8 cellular contexts compared by ENCODE assay signal in the genomic region with DNA sequence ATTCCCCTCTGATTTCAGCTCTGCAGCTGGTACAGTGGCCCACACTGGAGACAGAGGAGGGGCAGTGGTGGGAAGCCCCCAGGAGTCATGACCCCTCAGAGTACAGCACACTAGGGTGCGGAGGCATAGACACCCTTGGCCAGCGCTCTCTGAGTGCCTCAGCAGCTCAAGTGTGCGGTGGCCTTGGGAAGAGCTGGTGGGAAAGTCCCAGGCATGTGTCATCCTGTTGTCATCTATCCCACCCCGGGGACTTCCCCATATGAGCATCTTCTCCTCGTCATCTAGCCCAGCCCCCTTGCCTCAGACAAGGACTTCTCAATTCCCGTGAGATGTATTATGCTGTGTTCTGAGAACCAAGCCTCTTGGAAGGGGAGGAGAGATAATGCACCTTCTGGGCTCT. TPM values are rescaled to one million over a fixed set of nuclear protein-coding genes. Genes with fewer than 3 reads are reported as not detected.
DNase-seq lines count a peak whose midpoint lies in the region; ATAC-seq, FAIRE-seq and TF ChIP-seq lines count a peak whose summit lies in the region.

No MANE protein-coding gene starts in this region.

- intact Hi-C loops in activated T-helper 2 cell treated with anti-CD3 and anti-CD28 coated beads, Interferon-gamma antibody, Interleukin-2, Interleukin-4, amounts not matched to agents 10 μg/mL and 5 μg/mL and 100 μg/mL, durations not matched to agents 14 hours and 24 hours and 36 hours (cut with micrococcal nuclease): loop anchor here (1.0 to 10.0 kb wide), 7 partner anchors 8 to 873 kb away; a partner anchor contains a TSS

- H3K4me1 Mint-ChIP-seq in activated T-helper 2 cell treated with anti-CD3 and anti-CD28 coated beads, Interferon-gamma antibody, Interleukin-2, Interleukin-4, amounts not matched to agents 10 μg/mL and 5 μg/mL and 100 μg/mL, durations not matched to agents 14 hours and 24 hours and 36 hours (ENCODE audit: low read depth): peaks cover 37% of the 10 kb centered on the region
- H3K4me1 Mint-ChIP-seq in stimulated activated naive CD8-positive, alpha-beta T cell treated with anti-CD3 and anti-CD28 coated beads, Interleukin-15, amount 100 ng/mL, for 72 hours: peaks cover 51% of the 10 kb centered on the region

- TF ChIP-seq CTCF in GM06990 (IDR thresholded peaks at IDR 0.05; ENCODE audit: insufficient read depth, low read length, poor library complexity, severe bottlenecking) (no peak), lung (IDR thresholded peaks at IDR 0.05; ENCODE audit: control extremely low read depth, extremely low read depth) (no peak)

- ATAC-seq in lung (ENCODE audit: insufficient read depth, low FRiP score): peak; percentile 21
- ATAC-seq in stimulated activated naive CD8-positive, alpha-beta T cell treated with anti-CD3 and anti-CD28 coated beads, Interleukin-15, amount 100 ng/mL, for 72 hours: peak; percentile 98

- H3K9me3 Mint-ChIP-seq in activated T-helper 2 cell treated with anti-CD3 and anti-CD28 coated beads, Interferon-gamma antibody, Interleukin-2, Interleukin-4, amounts not matched to agents 10 μg/mL and 5 μg/mL and 100 μg/mL, durations not matched to agents 14 hours and 24 hours and 36 hours: no peaks in the 10 kb centered on the region
- no peaks in the 10 kb centered on the region for H3K9me3 Mint-ChIP-seq in stimulated activated naive CD8-positive, alpha-beta T cell treated with anti-CD3 and anti-CD28 coated beads, Interleukin-15, amount 100 ng/mL, for 72 hours

- H3K4me3 Mint-ChIP-seq in activated T-helper 2 cell treated with anti-CD3 and anti-CD28 coated beads, Interferon-gamma antibody, Interleukin-2, Interleukin-4, amounts not matched to agents 10 μg/mL and 5 μg/mL and 100 μg/mL, durations not matched to agents 14 hours and 24 hours and 36 hours (ENCODE audit: low read depth): peak overlapping the region; percentile 11
- peak overlapping the region; percentile 34 to 50 for H3K4me3 Mint-ChIP-seq in stimulated activated naive CD8-positive, alpha-beta T cell treated with anti-CD3 and anti-CD28 coated beads, Interleukin-15, amount 100 ng/mL, for 72 hours

- peaks cover 2% of the 10 kb centered on the region for H3K36me3 Mint-ChIP-seq in activated T-helper 2 cell treated with anti-CD3 and anti-CD28 coated beads, Interferon-gamma antibody, Interleukin-2, Interleukin-4, amounts not matched to agents 10 μg/mL and 5 μg/mL and 100 μg/mL, durations not matched to agents 14 hours and 24 hours and 36 hours (ENCODE audit: low read depth)

- H3K27me3 Mint-ChIP-seq in activated T-helper 2 cell treated with anti-CD3 and anti-CD28 coated beads, Interferon-gamma antibody, Interleukin-2, Interleukin-4, amounts not matched to agents 10 μg/mL and 5 μg/mL and 100 μg/mL, durations not matched to agents 14 hours and 24 hours and 36 hours (ENCODE audit: low read depth): no peaks in the 10 kb centered on the region
- no peaks in the 10 kb centered on the region for H3K27me3 Mint-ChIP-seq in stimulated activated naive CD8-positive, alpha-beta T cell treated with anti-CD3 and anti-CD28 coated beads, Interleukin-15, amount 100 ng/mL, for 72 hours

- no peaks in the 10 kb centered on the region for H3K4me1 ChIP-seq in lung (ENCODE audit: control insufficient read depth in 2 of 2, insufficient read depth in 2 of 2, low read length in 2 of 2)

- H3K27me3 ChIP-seq in GM06990 (replicated peaks; ENCODE audit: control insufficient read depth, insufficient read depth, low read length) (no peaks in the 10 kb centered on the region), lung (ENCODE audit: control insufficient read depth, insufficient read depth) (no peaks in the 10 kb centered on the region)

- H3K4me3 ChIP-seq in GM06990 (replicated peaks; ENCODE audit: low read depth, low read length) (no peak overlapping the region), lung (no peak overlapping the region)

- peak overlapping the region; percentile 90 for H3K27ac Mint-ChIP-seq in activated T-helper 2 cell treated with anti-CD3 and anti-CD28 coated beads, Interferon-gamma antibody, Interleukin-2, Interleukin-4, amounts not matched to agents 10 μg/mL and 5 μg/mL and 100 μg/mL, durations not matched to agents 14 hours and 24 hours and 36 hours
- H3K27ac Mint-ChIP-seq in stimulated activated naive CD8-positive, alpha-beta T cell treated with anti-CD3 and anti-CD28 coated beads, Interleukin-15, amount 100 ng/mL, for 72 hours: peak overlapping the region; percentile 66 to 80

- H3K36me3 ChIP-seq in GM06990 (ENCODE audit: control insufficient read depth, insufficient read depth, low read length): no peaks in the 10 kb centered on the region
- no peaks in the 10 kb centered on the region for H3K36me3 ChIP-seq in lung (ENCODE audit: control insufficient read depth in 2 of 2, insufficient read depth in 2 of 2, low read length in 2 of 2)

- H3K9me3 ChIP-seq in lung (ENCODE audit: control insufficient read depth in 2 of 2, insufficient read depth in 1 of 2, low read length in 1 of 2): no peaks in the 10 kb centered on the region

- 37 to 50% methylated on average over 6 of the region's 6 CpGs for whole genome bisulfite sequencing in lung, 2 donors

- H3K27ac ChIP-seq in lung (ENCODE audit: low read depth in 1 of 2, low read length in 1 of 2): no peak overlapping the region

- TF ChIP-seq POLR2A in H54 (IDR thresholded peaks at IDR 0.05; ENCODE audit: low read depth, low read length): peak; percentile 31; the same call in 1 of the 2 replicates

- peak; percentile 76 for DNase-seq in GM06990 (ENCODE audit: extremely low read depth, insufficient read length)
- peak; percentile 45 for DNase-seq in H54 (ENCODE audit: insufficient read length, low spot score)
- DNase-seq in OCI-M1 (lab: John Stamatoyannopoulos, UW): peak; percentile 75
- DNase-seq in activated T-helper 2 cell treated with anti-CD3 and anti-CD28 coated beads, Interferon-gamma antibody, Interleukin-2, Interleukin-4, amounts not matched to agents 10 μg/mL and 5 μg/mL and 100 μg/mL, durations not matched to agents 14 hours and 24 hours and 36 hours (ENCODE audit: low spot score): peak; percentile 71
- DNase-seq in lung (ENCODE audit: low spot score): no peak
- DNase-seq in stimulated activated naive CD8-positive, alpha-beta T cell treated with anti-CD3 and anti-CD28 coated beads, Interleukin-15, amount 100 ng/mL, for 72 hours: peak; percentile 71 to 89
- no peak for DNase-seq in NCI-H2107 treated with DMSO at 0.1 percent for 48 hours (lab: John Stamatoyannopoulos, UW; ENCODE audit: unreplicated experiment)
- no peak for DNase-seq in LoVo (ENCODE audit: low spot score)

- FAIRE-seq in H54 (lab: Jason Lieb, UNC): no peak

RNA-seq across cellular contexts. Expression of a gene that starts 15.6 kb away (rescaled TPM):
- total RNA-seq in activated T-helper 2 cell treated with anti-CD3 and anti-CD28 coated beads, Interferon-gamma antibody, Interleukin-2, Interleukin-4, amounts not matched to agents 10 μg/mL and 5 μg/mL and 100 μg/mL, durations not matched to agents 14 hours and 24 hours and 36 hours: 119 and 120 TPM in 2 replicates
- 10 to 100 TPM; 22.0 to 57.8 TPM for total RNA-seq in lung
- polyA plus RNA-seq in lung: 10 to 100 TPM; 21.7 to 96.8 TPM

Comparison
In these comparisons a context has a peak if more than half of its experiments do, and no peak if none do; other contexts are left out.
1. DNase-seq: peak in GM06990 (single experiment), H54 (single experiment), OCI-M1 (single experiment), activated T-helper 2 cell treated with anti-CD3 and anti-CD28 coated beads, Interferon-gamma antibody, Interleukin-2, Interleukin-4, amounts not matched to agents 10 μg/mL and 5 μg/mL and 100 μg/mL, durations not matched to agents 14 hours and 24 hours and 36 hours (single experiment) and stimulated activated naive CD8-positive, alpha-beta T cell treated with anti-CD3 and anti-CD28 coated beads, Interleukin-15, amount 100 ng/mL, for 72 hours (2 of 2); none in lung (single experiment), NCI-H2107 treated with DMSO at 0.1 percent for 48 hours (single experiment) and LoVo (single experiment).